Comparison of ENCODE assay signal across 24 cellular contexts in genomic region chr2:123245156-123245555, GRCh38.
"Had no signal": no experiment of that assay in that cellular context is flagged by ENCODE, and none has a peak within 500 bp of the region (broad histone marks: within the 10 kb centered on the region; RNA-seq: fewer than 3 reads in every experiment).

No MANE protein-coding gene starts in this region.

- H3K9me3 ChIP-seq: colonic mucosa, esophagus muscularis mucosa, pancreas, right lobe of liver, vagina had no signal

- H3K36me3 ChIP-seq: colonic mucosa, esophagus muscularis mucosa, heart right ventricle, left lung, pancreas, right lobe of liver, transverse colon, vagina had no signal

- H3K4me1 ChIP-seq: colonic mucosa, esophagus muscularis mucosa, heart right ventricle, left lung, pancreas, right lobe of liver, transverse colon, vagina had no signal

- H3K27ac Mint-ChIP-seq: dendritic cell treated with granulocyte-macrophage colony-stimulating factor and Interleukin-4, amounts not matched to agents 40 ng/mL and 50 ng/mL, for 4 days; naive thymus-derived CD4-positive, alpha-beta T cell; nephron; stimulated activated naive B cell treated with anti-CD40 and anti-IgM and Interleukin-4, amounts not matched to agents 10 μg/mL and 1 μg/mL and 100 μg/mL, for 72 hours; stimulated activated naive CD8-positive, alpha-beta T cell treated with anti-CD3 and anti-CD28 coated beads, Interleukin-15, Interleukin-2, amounts not matched to agents 100 ng/mL and 50 ng/mL, for 24 hours had no signal

- H3K4me3 ChIP-seq: colonic mucosa, esophagus muscularis mucosa, heart right ventricle, left lung, pancreas, right lobe of liver, transverse colon, vagina had no signal

- DNase-seq: colonic mucosa; effector CD8-positive, alpha-beta T cell; foreskin melanocyte; glutamatergic neuron; heart right ventricle; hippocampal formation; left cardiac atrium; left lung; mesenchymal stem cell; midbrain; naive thymus-derived CD4-positive, alpha-beta T cell; occipital lobe; pancreas; right lobe of liver; small intestine; stimulated activated CD4-positive, alpha-beta T cell treated with anti-CD3 and anti-CD28 coated beads, Interleukin-15, amount 100 ng/mL, for 24 hours; stimulated activated CD4-positive, alpha-beta T cell treated with anti-CD3 and anti-CD28 coated beads, Interleukin-2, amount 100 ng/mL, for 48 hours; stimulated activated naive B cell treated with anti-CD40 and anti-IgM and Interleukin-4, amounts not matched to agents 10 μg/mL and 1 μg/mL and 100 μg/mL, for 72 hours; transverse colon had no signal

- H3K4me1 Mint-ChIP-seq: naive thymus-derived CD4-positive, alpha-beta T cell; nephron; stimulated activated naive B cell treated with anti-CD40 and anti-IgM and Interleukin-4, amounts not matched to agents 10 μg/mL and 1 μg/mL and 100 μg/mL, for 72 hours had no signal

- H3K36me3 Mint-ChIP-seq: naive thymus-derived CD4-positive, alpha-beta T cell; stimulated activated naive B cell treated with anti-CD40 and anti-IgM and Interleukin-4, amounts not matched to agents 10 μg/mL and 1 μg/mL and 100 μg/mL, for 72 hours had no signal

- H3K27me3 ChIP-seq: colonic mucosa, esophagus muscularis mucosa, heart right ventricle, left lung, pancreas, right lobe of liver, transverse colon, vagina had no signal

- ATAC-seq: heart right ventricle; left cardiac atrium; left lung; naive thymus-derived CD4-positive, alpha-beta T cell; pancreas; right lobe of liver; stimulated activated naive B cell treated with anti-CD40 and anti-IgM and Interleukin-4, amounts not matched to agents 10 μg/mL and 1 μg/mL and 100 μg/mL, for 72 hours had no signal

- H3K27me3 Mint-ChIP-seq: dendritic cell treated with granulocyte-macrophage colony-stimulating factor and Interleukin-4, amounts not matched to agents 40 ng/mL and 50 ng/mL, for 4 days; naive thymus-derived CD4-positive, alpha-beta T cell; stimulated activated naive B cell treated with anti-CD40 and anti-IgM and Interleukin-4, amounts not matched to agents 10 μg/mL and 1 μg/mL and 100 μg/mL, for 72 hours; stimulated activated naive CD8-positive, alpha-beta T cell treated with anti-CD3 and anti-CD28 coated beads, Interleukin-15, Interleukin-2, amounts not matched to agents 100 ng/mL and 50 ng/mL, for 24 hours had no signal

- H3K27ac ChIP-seq: colonic mucosa, esophagus muscularis mucosa, heart right ventricle, left lung, pancreas, right lobe of liver, transverse colon, vagina had no signal

- H3K4me3 Mint-ChIP-seq: dendritic cell treated with granulocyte-macrophage colony-stimulating factor and Interleukin-4, amounts not matched to agents 40 ng/mL and 50 ng/mL, for 4 days; naive thymus-derived CD4-positive, alpha-beta T cell; nephron; stimulated activated naive B cell treated with anti-CD40 and anti-IgM and Interleukin-4, amounts not matched to agents 10 μg/mL and 1 μg/mL and 100 μg/mL, for 72 hours; stimulated activated naive CD8-positive, alpha-beta T cell treated with anti-CD3 and anti-CD28 coated beads, Interleukin-15, Interleukin-2, amounts not matched to agents 100 ng/mL and 50 ng/mL, for 24 hours had no signal
